In genomic region chr4:181234951-181235350, GRCh38 we compare ENCODE assay signal across 18 cellular contexts.
"Had no signal": no experiment of that assay in that cellular context is flagged by ENCODE, and none has a peak within 500 bp of the region (broad histone marks: within the 10 kb centered on the region; RNA-seq: fewer than 3 reads in every experiment).

No MANE protein-coding gene starts in this region.

- DNase-seq: KBM-7; MV-4-11; NCI-H1048; NCI-H1105; NCI-H1417; NCI-H1694; NCI-H187 treated with DMSO at 0.1 percent for 48 hours; NCI-H2029 treated with DMSO at 0.1 percent for 48 hours; NCI-H2171 treated with DMSO at 0.1 percent for 48 hours; NCI-H345; NCI-H446 treated with DMSO at 0.1 percent for 48 hours; NCI-H510A treated with DMSO at 0.1 percent for 48 hours; NCI-H526; NK-92 treated with Interleukin-12 subunit alpha and Interleukin-12 subunit beta, amount 100 ng/mL, for 24 hours; PC-3; SIG-M5; SK-N-SH; SW 1271 had no signal
